ENCODE assay signal across 1 cellular context in genomic region chrX:38233891-38234807, GRCh38.
TF ChIP-seq lines count a peak whose summit lies in the region.

No MANE protein-coding gene starts in this region.

TF ChIP-seq in GM23338, 12 proteins besides CTCF, POLR2A, EP300 and RAD21 (continued from another document):
- TF ChIP-seq ZNF462 (CRISPR knock-in tag; IDR thresholded peaks at IDR 0.05) (no peak), EZH2 (IDR thresholded peaks at IDR 0.05; ENCODE audit: low read depth, unreplicated experiment) (no peak), CREB1 (CRISPR knock-in tag; IDR thresholded peaks at IDR 0.05; ENCODE audit: low read depth) (no peak), JUNB (IDR thresholded peaks at IDR 0.05; ENCODE audit: unreplicated experiment) (no peak), POLR2AphosphoS5 (IDR thresholded peaks at IDR 0.05; ENCODE audit: low read depth) (no peak), EZH2phosphoT487 (IDR thresholded peaks at IDR 0.05; ENCODE audit: unreplicated experiment) (no peak), ZNF114 (CRISPR knock-in tag; IDR thresholded peaks at IDR 0.05) (no peak), ETS1 (IDR thresholded peaks at IDR 0.05) (no peak)
